ENCODE assay signal across 7 cellular contexts in the genomic region with DNA sequence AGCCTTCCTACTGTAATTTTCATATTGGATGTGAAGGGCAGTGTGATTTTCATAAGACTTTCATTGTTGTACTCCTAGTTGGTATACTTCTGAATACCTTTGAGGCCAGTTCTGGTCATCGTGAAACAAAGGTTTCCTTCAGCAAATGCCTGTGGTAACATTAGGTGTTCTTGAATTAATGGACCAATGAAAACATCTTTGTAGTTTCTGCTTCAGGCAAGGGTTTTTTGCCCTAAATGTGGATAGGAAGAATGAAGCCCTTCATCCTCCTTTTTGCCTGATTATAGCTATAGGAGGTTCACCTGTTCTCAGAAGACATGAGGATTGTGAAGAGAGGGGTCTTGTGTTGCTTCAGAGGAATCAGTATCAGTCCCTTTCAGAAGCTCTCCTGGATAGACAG.
"Had no signal": no experiment of that assay in that cellular context is flagged by ENCODE, and none has a peak within 500 bp of the region (broad histone marks: within the 10 kb centered on the region; RNA-seq: fewer than 3 reads in every experiment).

No MANE protein-coding gene starts in this region.

- H3K4me3 ChIP-seq: GM23338 had no signal

- H3K27me3 Mint-ChIP-seq: IgD-negative memory B cell had no signal

- H3K4me2 ChIP-seq: GM23338 had no signal

- H3K27ac ChIP-seq: HL-60 had no signal

- ATAC-seq: GM23338, HepG2 had no signal

- H3K4me3 Mint-ChIP-seq: GM23338, H9, HFFc6, IgD-negative memory B cell had no signal

- H2AFZ ChIP-seq: GM23338 had no signal

- DNase-seq: H9, HCEC 1CT, HFFc6 had no signal

- H3K9me3 Mint-ChIP-seq: GM23338, H9, HFFc6, IgD-negative memory B cell had no signal

- H3K27ac Mint-ChIP-seq: GM23338, H9, HFFc6 had no signal

- H3K4me1 Mint-ChIP-seq: GM23338, H9 had no signal
